ENCODE assay signal across 15 cellular contexts in genomic region chr19:45182758-45183157, GRCh38. TPM values are rescaled to one million over a fixed set of nuclear protein-coding genes. Genes with fewer than 3 reads are reported as not detected.
"Had no signal": no experiment of that assay in that cellular context is flagged by ENCODE, and none has a peak within 500 bp of the region (broad histone marks: within the 10 kb centered on the region; RNA-seq: fewer than 3 reads in every experiment).

No MANE protein-coding gene starts in this region.

- H3K4me3 Mint-ChIP-seq: activated CD4-positive, alpha-beta T cell treated with anti-CD3 and anti-CD28 coated beads, Interleukin-2, amount 10 ng/mL, durations not matched to agents 7 days and 5 days; activated T-helper 1 cell treated with anti-CD3 and anti-CD28 coated beads, Interleukin-12 subunit alpha, Interleukin-12 subunit beta, Interleukin-2, Interleukin-4 antibody, amounts not matched to agents 30 ng/mL and 10 ng/mL and 1 ng/mL, durations not matched to agents 14 hours and 24 hours and 36 hours; endodermal cell; stimulated activated memory B cell treated with anti-CD40 and anti-IgM and Interleukin-4, amounts not matched to agents 10 μg/mL and 1 μg/mL and 100 μg/mL, for 72 hours; T-helper 2 cell treated with Interferon-gamma antibody and Interleukin-4, amounts not matched to agents 5 μg/mL and 100 μg/mL, for 36 hours had no signal

- DNase-seq: activated CD4-positive, alpha-beta T cell treated with anti-CD3 and anti-CD28 coated beads, Interleukin-2, amount 10 ng/mL, durations not matched to agents 7 days and 5 days; activated CD8-positive, alpha-beta memory T cell treated with anti-CD3 and anti-CD28 coated beads for 24 hours; activated naive CD4-positive, alpha-beta T cell treated with Interleukin-2 at 50 U/mL for 16 hours; dorsolateral prefrontal cortex; endodermal cell; naive thymus-derived CD4-positive, alpha-beta T cell; posterior cingulate gyrus; transverse colon had no signal

- H3K36me3 ChIP-seq: cardiac muscle cell, transverse colon had no signal

- H3K9me3 ChIP-seq: ascending aorta, mucosa of descending colon, transverse colon had no signal

- H3K9me3 Mint-ChIP-seq: activated CD4-positive, alpha-beta T cell treated with anti-CD3 and anti-CD28 coated beads, Interleukin-2, amount 10 ng/mL, durations not matched to agents 7 days and 5 days; activated T-helper 1 cell treated with anti-CD3 and anti-CD28 coated beads, Interleukin-12 subunit alpha, Interleukin-12 subunit beta, Interleukin-2, Interleukin-4 antibody, amounts not matched to agents 30 ng/mL and 10 ng/mL and 1 ng/mL, durations not matched to agents 14 hours and 24 hours and 36 hours; endodermal cell; stimulated activated memory B cell treated with anti-CD40 and anti-IgM and Interleukin-4, amounts not matched to agents 10 μg/mL and 1 μg/mL and 100 μg/mL, for 72 hours; T-helper 2 cell treated with Interferon-gamma antibody and Interleukin-4, amounts not matched to agents 5 μg/mL and 100 μg/mL, for 36 hours had no signal

- H3K27ac Mint-ChIP-seq: activated CD4-positive, alpha-beta T cell treated with anti-CD3 and anti-CD28 coated beads, Interleukin-2, amount 10 ng/mL, durations not matched to agents 7 days and 5 days; activated T-helper 1 cell treated with anti-CD3 and anti-CD28 coated beads, Interleukin-12 subunit alpha, Interleukin-12 subunit beta, Interleukin-2, Interleukin-4 antibody, amounts not matched to agents 30 ng/mL and 10 ng/mL and 1 ng/mL, durations not matched to agents 14 hours and 24 hours and 36 hours; endodermal cell; stimulated activated memory B cell treated with anti-CD40 and anti-IgM and Interleukin-4, amounts not matched to agents 10 μg/mL and 1 μg/mL and 100 μg/mL, for 72 hours; T-helper 2 cell treated with Interferon-gamma antibody and Interleukin-4, amounts not matched to agents 5 μg/mL and 100 μg/mL, for 36 hours had no signal

- H3K27me3 Mint-ChIP-seq: activated CD4-positive, alpha-beta T cell treated with anti-CD3 and anti-CD28 coated beads, Interleukin-2, amount 10 ng/mL, durations not matched to agents 7 days and 5 days; naive thymus-derived CD4-positive, alpha-beta T cell; stimulated activated memory B cell treated with anti-CD40 and anti-IgM and Interleukin-4, amounts not matched to agents 10 μg/mL and 1 μg/mL and 100 μg/mL, for 72 hours had no signal

- ATAC-seq: left lobe of liver; mucosa of descending colon; naive thymus-derived CD4-positive, alpha-beta T cell; stimulated activated memory B cell treated with anti-CD40 and anti-IgM and Interleukin-4, amounts not matched to agents 10 μg/mL and 1 μg/mL and 100 μg/mL, for 72 hours had no signal

- H3K4me3 ChIP-seq: ascending aorta, cardiac muscle cell, dorsolateral prefrontal cortex, mucosa of descending colon, transverse colon had no signal

- H3K27ac ChIP-seq: ascending aorta, cardiac muscle cell, dorsolateral prefrontal cortex, transverse colon had no signal

- H3K27me3 ChIP-seq: ascending aorta, cardiac muscle cell, dorsolateral prefrontal cortex, transverse colon had no signal

- H3K4me1 Mint-ChIP-seq: endodermal cell had no signal

RNA-seq across cellular contexts. Expression of gene NKPD1, which starts 22.0 kb away (rescaled TPM):
- total RNA-seq: ascending aorta, left lobe of liver, mucosa of descending colon had no signal
